ENCODE assay signal across 26 cellular contexts in the genomic region with DNA sequence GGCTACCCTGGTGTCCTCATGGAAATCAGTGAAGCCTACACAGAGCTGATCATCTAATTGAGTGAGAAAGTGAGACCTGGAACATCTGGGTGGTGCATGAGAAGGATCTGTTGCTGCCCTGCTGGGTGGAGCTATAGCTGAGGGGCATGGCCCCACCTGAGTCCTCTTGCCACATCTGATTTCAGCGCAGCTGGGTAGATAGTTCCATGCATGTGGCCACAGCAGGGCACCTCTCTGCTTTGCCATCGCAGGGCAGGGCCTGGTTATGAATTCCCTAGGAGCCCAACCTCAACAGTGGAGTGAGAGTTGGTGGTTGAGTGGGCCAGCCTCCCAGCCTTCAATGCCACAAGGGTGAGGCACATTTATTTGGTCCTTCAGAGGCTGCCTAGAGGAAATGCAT.
"Had no signal": no experiment of that assay in that cellular context is flagged by ENCODE, and none has a peak within 500 bp of the region (broad histone marks: within the 10 kb centered on the region; RNA-seq: fewer than 3 reads in every experiment).

No MANE protein-coding gene starts in this region.

- H3K27ac ChIP-seq: ovary, parathyroid adenoma, psoas muscle, right lobe of liver, sigmoid colon, stomach, thoracic aorta, thyroid gland, tibial nerve, upper lobe of left lung, vagina had no signal

- DNase-seq: nephron progenitor cell; occipital lobe; ovary; posterior cingulate gyrus; psoas muscle; right cardiac atrium; right lobe of liver; sigmoid colon; small intestine; stimulated activated CD4-positive, alpha-beta T cell treated with anti-CD3 and anti-CD28 coated beads, Interleukin-15, amount 100 ng/mL, for 24 hours; stimulated activated CD4-positive, alpha-beta T cell treated with anti-CD3 and anti-CD28 coated beads, Interleukin-2, amount 100 ng/mL, for 24 hours; stimulated activated CD4-positive, alpha-beta T cell treated with anti-CD3 and anti-CD28 coated beads, Interleukin-2, amount 100 ng/mL, for 48 hours; stimulated activated CD4-positive, alpha-beta T cell treated with anti-CD3 and anti-CD28 coated beads, Interleukin-4, amount 100 ng/mL, for 24 hours; stimulated activated naive B cell treated with anti-CD40 and anti-IgM and Interleukin-4, amounts not matched to agents 10 μg/mL and 1 μg/mL and 100 μg/mL, for 72 hours; stimulated activated naive CD4-positive, alpha-beta T cell treated with Interleukin-2 at 50 U/mL for 16 hours; stomach; thyroid gland; trophoblast cell; upper lobe of left lung had no signal

- H3K27me3 ChIP-seq: ovary, right lobe of liver, sigmoid colon, thyroid gland, tibial nerve, upper lobe of left lung, vagina had no signal

- H3K4me3 ChIP-seq: ovary, psoas muscle, right lobe of liver, sigmoid colon, stomach, thoracic aorta, thyroid gland, tibial nerve, upper lobe of left lung, vagina had no signal

- ATAC-seq: natural killer cell treated with Interleukin-12 subunit alpha and Interleukin-12 subunit beta and Interleukin-15 and Interleukin-18, amount 100 ng/mL, for 72 hours; psoas muscle; right cardiac atrium; right lobe of liver; stimulated activated effector memory CD8-positive, alpha-beta T cell treated with anti-CD3 and anti-CD28 coated beads, Interleukin-12 subunit alpha, Interleukin-12 subunit beta, amount 100 ng/mL, for 72 hours; stimulated activated naive B cell treated with anti-CD40 and anti-IgM and Interleukin-4, amounts not matched to agents 10 μg/mL and 1 μg/mL and 100 μg/mL, for 72 hours had no signal

- H3K36me3 ChIP-seq: ovary, right lobe of liver, sigmoid colon, stomach, thoracic aorta, thyroid gland, tibial nerve, upper lobe of left lung, vagina had no signal

- FAIRE-seq: small intestine, urothelium cell line had no signal

- H3K9ac ChIP-seq: parathyroid adenoma had no signal

- H2AFZ ChIP-seq: parathyroid adenoma had no signal

- H3K79me2 ChIP-seq: parathyroid adenoma had no signal

- H3K9me3 ChIP-seq: ovary, psoas muscle, right lobe of liver, sigmoid colon, stomach, thoracic aorta, thyroid gland, upper lobe of left lung, vagina had no signal

- H3K4me1 ChIP-seq: parathyroid adenoma, psoas muscle, right lobe of liver, sigmoid colon, stomach, thyroid gland, tibial nerve, upper lobe of left lung, vagina had no signal
